Comparison of ENCODE assay signal across 2 cellular contexts in the genomic region with DNA sequence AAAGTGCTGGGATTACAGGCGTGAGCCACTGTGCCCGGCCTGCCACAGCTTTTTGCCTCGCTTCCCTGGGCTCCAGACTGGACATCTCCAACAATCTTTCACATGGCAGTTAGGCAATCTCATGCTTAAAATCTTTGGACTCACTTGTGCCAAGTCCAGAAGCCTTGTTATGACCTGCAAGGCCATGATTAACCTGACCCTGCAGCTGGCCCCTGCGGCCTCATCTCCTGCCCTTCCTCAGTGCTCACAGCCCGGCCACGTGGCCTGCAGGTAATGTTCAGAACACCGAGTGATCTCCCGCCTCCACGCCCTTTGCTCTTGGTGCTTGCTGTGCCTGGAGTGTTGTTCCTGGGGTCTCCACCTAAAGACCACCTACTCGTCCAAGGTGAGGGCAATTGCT.
TF ChIP-seq lines count a peak whose summit lies in the region.

No MANE protein-coding gene starts in this region.

TF ChIP-seq in K562, 482 proteins besides CTCF, POLR2A, EP300 and RAD21:
- TF ChIP-seq E2F6 (IDR thresholded peaks at IDR 0.05; ENCODE audit: borderline replicate concordance in 1 of 2, extremely low read depth in 1 of 2, insufficient read depth in 1 of 2, insufficient read length in 1 of 2, low read depth in 1 of 2, low read length in 1 of 2, poor library complexity in 1 of 2, severe bottlenecking in 1 of 2) (peak; percentile 54 to 61), MGA (IDR thresholded peaks at IDR 0.05) (0 out of 2 replicates have a peak, but pooled peaks have one; percentile 22), ERF (CRISPR knock-in tag; IDR thresholded peaks at IDR 0.05) (no peak)
- TF ChIP-seq, protein P1, sequence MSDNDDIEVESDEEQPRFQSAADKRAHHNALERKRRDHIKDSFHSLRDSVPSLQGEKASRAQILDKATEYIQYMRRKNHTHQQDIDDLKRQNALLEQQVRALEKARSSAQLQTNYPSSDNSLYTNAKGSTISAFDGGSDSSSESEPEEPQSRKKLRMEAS (CRISPR knock-in tag; IDR thresholded peaks at IDR 0.05), result peak; percentile 28; the same call in 1 of the 2 replicates

TF ChIP-seq in liver, 16 proteins besides CTCF, POLR2A, EP300 and RAD21:
- TF ChIP-seq HNF4A (conservative IDR thresholded peaks at IDR 0.05), result peak; percentile 27 to 35
- no peak for TF ChIP-seq GABPA (IDR thresholded peaks at IDR 0.05 in 1 of 2, conservative IDR thresholded peaks at IDR 0.05 in 1 of 2)
